In genomic region chr20:32059189-32059588, GRCh38 we compare ENCODE assay signal across 30 cellular contexts. TPM values are rescaled to one million over a fixed set of nuclear protein-coding genes. Genes with fewer than 3 reads are reported as not detected.
"Had no signal": no experiment of that assay in that cellular context is flagged by ENCODE, and none has a peak within 500 bp of the region (broad histone marks: within the 10 kb centered on the region; RNA-seq: fewer than 3 reads in every experiment).

No MANE protein-coding gene starts in this region.

- H3K4me2 ChIP-seq: hepatocyte, smooth muscle cell had no signal

- H3K27me3 Mint-ChIP-seq: naive B cell had no signal

- H3K27me3 ChIP-seq: testis had no signal

- H3K9me3 ChIP-seq: gastroesophageal sphincter, heart left ventricle, mucosa of descending colon, pancreas, testis, tibial artery had no signal

- H3K4me1 Mint-ChIP-seq: endodermal cell; mesothelial cell of epicardium; nephron; stimulated activated effector memory CD8-positive, alpha-beta T cell treated with anti-CD3 and anti-CD28 coated beads, Interleukin-12 subunit alpha, Interleukin-12 subunit beta, amount 100 ng/mL, for 72 hours had no signal

- H3K36me3 ChIP-seq: gastroesophageal sphincter, heart left ventricle, pancreas, tibial artery had no signal

- H3K4me1 ChIP-seq: foreskin keratinocyte, gastroesophageal sphincter, pancreas, testis, tibial artery had no signal

- H3K36me3 Mint-ChIP-seq: mesothelial cell of epicardium; naive B cell; stimulated activated effector memory CD8-positive, alpha-beta T cell treated with anti-CD3 and anti-CD28 coated beads, Interleukin-12 subunit alpha, Interleukin-12 subunit beta, amount 100 ng/mL, for 72 hours; type B pancreatic cell had no signal

- H3K9me3 Mint-ChIP-seq: endodermal cell; mesothelial cell of epicardium; naive B cell; nephron; stimulated activated effector memory CD8-positive, alpha-beta T cell treated with anti-CD3 and anti-CD28 coated beads, Interleukin-12 subunit alpha, Interleukin-12 subunit beta, amount 100 ng/mL, for 72 hours had no signal

- H3K27ac Mint-ChIP-seq: endodermal cell; mesothelial cell of epicardium; nephron; stimulated activated effector memory CD8-positive, alpha-beta T cell treated with anti-CD3 and anti-CD28 coated beads, Interleukin-12 subunit alpha, Interleukin-12 subunit beta, amount 100 ng/mL, for 72 hours; type B pancreatic cell had no signal

- H3K27ac ChIP-seq: epithelial cell of prostate, foreskin keratinocyte, gastroesophageal sphincter, heart left ventricle, hepatocyte, pancreas, testis, tibial artery had no signal

- H3K4me3 ChIP-seq: gastroesophageal sphincter, heart left ventricle, hepatocyte, lung, mucosa of descending colon, pancreas, smooth muscle cell, testis, tibial artery had no signal

- H3K4me3 Mint-ChIP-seq: endodermal cell; mesothelial cell of epicardium; nephron; stimulated activated effector memory CD8-positive, alpha-beta T cell treated with anti-CD3 and anti-CD28 coated beads, Interleukin-12 subunit alpha, Interleukin-12 subunit beta, amount 100 ng/mL, for 72 hours; type B pancreatic cell had no signal

- ATAC-seq: esophagus mucosa; foreskin keratinocyte; gastroesophageal sphincter; heart left ventricle; left lobe of liver; mucosa of descending colon; pancreas; sciatic nerve; stimulated activated effector memory CD8-positive, alpha-beta T cell treated with anti-CD3 and anti-CD28 coated beads, Interleukin-12 subunit alpha, Interleukin-12 subunit beta, amount 100 ng/mL, for 72 hours; stimulated activated naive CD8-positive, alpha-beta T cell treated with anti-CD3 and anti-CD28 coated beads, Interleukin-15, Interleukin-2, amounts not matched to agents 100 U/mL and 50 U/mL, for 24 hours had no signal

- DNase-seq: effector CD8-positive, alpha-beta T cell; endodermal cell; foreskin keratinocyte; heart left ventricle; kidney; mesenchymal stem cell; mucosa of descending colon; naive B cell; pancreas; retina; stimulated activated CD4-positive, alpha-beta T cell treated with anti-CD3 and anti-CD28 coated beads, Interleukin-12 subunit alpha, Interleukin-12 subunit beta, amount 100 ng/mL, for 4 hours; stimulated activated CD4-positive, alpha-beta T cell treated with anti-CD3 and anti-CD28 coated beads, Interleukin-2, amount 100 ng/mL, for 24 hours; stimulated activated CD4-positive, alpha-beta T cell treated with anti-CD3 and anti-CD28 coated beads, Interleukin-4, amount 100 ng/mL, for 24 hours; stimulated activated naive CD8-positive, alpha-beta T cell treated with anti-CD3 and anti-CD28 coated beads, Interleukin-15, Interleukin-2, amounts not matched to agents 100 U/mL and 50 U/mL, for 24 hours; substantia nigra; testis; tibial artery had no signal

RNA-seq across cellular contexts. Expression of gene HCK, which starts 7.1 kb away (rescaled TPM):
- total RNA-seq: foreskin keratinocyte, mesothelial cell of epicardium, pulmonary artery endothelial cell had no signal

RNA-seq across cellular contexts. Expression of gene CCM2L, which starts 49.0 kb away (rescaled TPM):
- total RNA-seq: foreskin keratinocyte, smooth muscle cell had no signal
